In the genomic region with DNA sequence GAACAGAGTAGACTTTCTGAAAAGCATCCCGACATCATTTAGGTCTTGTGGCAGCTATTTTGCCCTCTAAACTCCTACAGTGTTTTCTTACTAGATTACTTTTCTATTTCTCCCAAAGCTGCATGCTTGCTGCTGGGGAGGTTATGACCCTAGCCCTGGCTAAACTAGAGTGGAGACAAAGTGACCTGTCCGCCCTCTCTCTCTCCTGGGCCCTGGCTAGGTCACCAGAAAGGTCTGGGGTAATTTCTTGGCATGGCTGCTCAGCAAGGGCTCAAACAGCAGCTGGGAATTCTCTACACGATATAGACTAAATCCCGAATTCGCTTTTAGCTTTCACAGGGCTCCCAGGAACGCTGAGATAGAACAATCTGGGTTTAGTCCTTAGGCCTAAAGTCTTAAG, we compare ENCODE assay signal across 24 cellular contexts.
A peak's percentile ranks its signal among the peaks of the same experiment; 100 is the strongest.
DNase-seq lines count a peak whose midpoint lies in the region; ATAC-seq, FAIRE-seq and TF ChIP-seq lines count a peak whose summit lies in the region.
"Had no signal": no experiment of that assay in that cellular context is flagged by ENCODE, and none has a peak within 500 bp of the region (broad histone marks: within the 10 kb centered on the region; RNA-seq: fewer than 3 reads in every experiment).

No MANE protein-coding gene starts in this region.

- no peak overlapping the region for H3K4me2 ChIP-seq in HepG2 (ENCODE audit: low read depth, low read length)
- H3K4me2 ChIP-seq: A549; BLaER1 treated with 17β-estradiol and CSF1 and Interleukin-3, amounts not matched to agents 10 nM and 100 nM; GM23338 had no signal

- TF ChIP-seq RAD21 in liver (IDR thresholded peaks at IDR 0.05) (peak in 1 of 2 donors; percentile 12), HepG2 (CRISPR knock-in tag; IDR thresholded peaks at IDR 0.05) (no peak)

- in situ Hi-C loops in HepG2 (cut with HindIII; ENCODE audit: extremely low pct_ligation_motif_present, low pct_unique_long_range_greater_than_20kb), result no loop called here

- POLR2A ChIA-PET in HepG2 (lab: Yijun Ruan, JAX), result no interaction called here

- H3K9ac ChIP-seq in liver (ENCODE audit: low read depth in 1 of 2, low read length in 2 of 2) (no peak overlapping the region), HepG2 (ENCODE audit: insufficient read depth, low read depth, low read length) (no peak overlapping the region)
- H3K9ac ChIP-seq: BLaER1 treated with 17β-estradiol and CSF1 and Interleukin-3, amounts not matched to agents 10 nM and 100 nM had no signal

- no peak for TF ChIP-seq CTCF in liver (IDR thresholded peaks at IDR 0.05; ENCODE audit: low read depth, low read length, missing input control)
- TF ChIP-seq CTCF in HepG2 (CRISPR knock-in tag; IDR thresholded peaks at IDR 0.05), result no peak
- no peak for TF ChIP-seq CTCF in right lobe of liver (IDR thresholded peaks at IDR 0.05)
- no peak for TF ChIP-seq CTCF in nephron progenitor cell (IDR thresholded peaks at IDR 0.05)

- H3K36me3 ChIP-seq in liver (ENCODE audit: control insufficient read depth in 4 of 4, insufficient read depth in 3 of 4, low read depth in 1 of 4, low read length in 3 of 4), result no peaks in the 10 kb centered on the region
- H3K36me3 ChIP-seq in HepG2 (replicated peaks in 1 of 2; ENCODE audit: control insufficient read depth in 1 of 2, insufficient read depth in 2 of 2, low read length in 2 of 2), result no peaks in the 10 kb centered on the region
- no peaks in the 10 kb centered on the region for H3K36me3 ChIP-seq in right lobe of liver
- H3K36me3 ChIP-seq: BE2C; BLaER1 treated with 17β-estradiol and CSF1 and Interleukin-3, amounts not matched to agents 10 nM and 100 nM had no signal

- H3K9me3 ChIP-seq in liver (ENCODE audit: control insufficient read depth in 4 of 4, low read length in 3 of 4), result no peaks in the 10 kb centered on the region
- no peaks in the 10 kb centered on the region for H3K9me3 ChIP-seq in HepG2 (ENCODE audit: low read length)
- no peaks in the 10 kb centered on the region for H3K9me3 ChIP-seq in right lobe of liver
- H3K9me3 ChIP-seq: A549; BE2C; BLaER1 treated with 17β-estradiol and CSF1 and Interleukin-3, amounts not matched to agents 10 nM and 100 nM had no signal

- H3K9me3 Mint-ChIP-seq in nephron progenitor cell, result peaks cover 9% of the 10 kb centered on the region
- H3K9me3 Mint-ChIP-seq: CD4-positive, alpha-beta T cell; GM23338; H9 had no signal

- H4K20me1 ChIP-seq in HepG2 (ENCODE audit: insufficient read depth, low read length), result no peaks in the 10 kb centered on the region
- H4K20me1 ChIP-seq: BLaER1 treated with 17β-estradiol and CSF1 and Interleukin-3, amounts not matched to agents 10 nM and 100 nM had no signal

- peaks cover 29% of the 10 kb centered on the region for H3K4me1 Mint-ChIP-seq in nephron progenitor cell
- H3K4me1 Mint-ChIP-seq: CD8-positive, alpha-beta memory T cell; GM23338; H9 had no signal

- H3K27ac ChIP-seq in liver (ENCODE audit: low read depth in 1 of 2, low read length in 2 of 2) (no peak overlapping the region), HepG2 (ENCODE audit: extremely low read length, insufficient read depth, low read length) (no peak overlapping the region), right lobe of liver (peak overlapping the region in 1 of 3 donors; percentile 49)
- H3K27ac ChIP-seq: A549; BLaER1 treated with 17β-estradiol and CSF1 and Interleukin-3, amounts not matched to agents 10 nM and 100 nM had no signal

- CTCF ChIA-PET in HepG2 (lab: Yijun Ruan, JAX; ENCODE audit: low intra/inter-chr PET ratio, low total read pairs), result no interaction called here

- H3K27me3 Mint-ChIP-seq in nephron progenitor cell (ENCODE audit: low read depth, poor library complexity), result peaks cover 10% of the 10 kb centered on the region

- H3K27me3 ChIP-seq in liver (ENCODE audit: control insufficient read depth in 4 of 4, insufficient read depth in 4 of 4, low read length in 3 of 4) (no peaks in the 10 kb centered on the region), HepG2 (ENCODE audit: control insufficient read depth in 1 of 2, insufficient read depth in 2 of 2, low read length in 2 of 2) (peaks cover 0 to 32% of the 10 kb centered on the region in 2 experiments; a peak in 3 of 5 replicates), right lobe of liver (no peaks in the 10 kb centered on the region)
- H3K27me3 ChIP-seq: BE2C; BLaER1 treated with 17β-estradiol and CSF1 and Interleukin-3, amounts not matched to agents 10 nM and 100 nM had no signal

- BruUV-seq in HepG2 (replicated peaks; lab: Mats Ljungman, UMichigan), result no TSS peak

- DNase-seq in HepG2 (ENCODE audit: low spot score) (no peak), right lobe of liver (peak in 2 of 3 donors; percentile 59 to 62), nephron progenitor cell (no peak), urothelium cell line (ENCODE audit: low spot score) (no peak)
- DNase-seq: 8988T; ACHN; AML-193; BE2C; CD4-positive, alpha-beta T cell; CD8-positive, alpha-beta memory T cell; DMS 273 treated with DMSO at 0.1 percent for 48 hours; DMS79; EL; GDM1; H9 had no signal

- TF ChIP-seq POLR2A in HepG2 (IDR thresholded peaks at IDR 0.05; ENCODE audit: insufficient read depth in 1 of 2, low read depth in 2 of 2, low read length in 2 of 2) (no peak), right lobe of liver (IDR thresholded peaks at IDR 0.05) (no peak)

- ATAC-seq in HepG2 (no peak), right lobe of liver (peak; percentile 74 to 90 (median 86)), HG02852 (IDR thresholded peaks at IDR 0.05; ENCODE audit: unreplicated experiment) (no peak)
- ATAC-seq: A549, GM12878, GM23338, HCT116 had no signal

- no peak overlapping the region for H3K4me3 Mint-ChIP-seq in nephron progenitor cell
- H3K4me3 Mint-ChIP-seq: CD14-positive monocyte; CD4-positive, alpha-beta T cell; CD8-positive, alpha-beta memory T cell; GM23338; H9 had no signal

- peaks cover 8 to 31% (median 26%) of the 10 kb centered on the region in 4 donors for H3K4me1 ChIP-seq in liver (ENCODE audit: control insufficient read depth in 4 of 4, insufficient read depth in 4 of 4, low read length in 3 of 4)
- no peaks in the 10 kb centered on the region for H3K4me1 ChIP-seq in HepG2 (ENCODE audit: insufficient read depth, low read length)
- H3K4me1 ChIP-seq in right lobe of liver, result peaks cover 0 to 27% (median 12%) of the 10 kb centered on the region in 4 donors
- H3K4me1 ChIP-seq: A549, BE2C had no signal

- H3K79me2 ChIP-seq in HepG2 (ENCODE audit: insufficient read depth, low read length), result no peaks in the 10 kb centered on the region

- no peak overlapping the region for H2AFZ ChIP-seq in HepG2 (ENCODE audit: low read length)
- H2AFZ ChIP-seq: GM23338 had no signal

- no peak for TF ChIP-seq EP300 in HepG2 (IDR thresholded peaks at IDR 0.05; ENCODE audit: low read depth in 2 of 2, low read length in 2 of 2)
- no peak for TF ChIP-seq EP300 in HepG2 (CRISPR knock-in tag; IDR thresholded peaks at IDR 0.05; ENCODE audit: borderline replicate concordance)

- FAIRE-seq in HepG2 (lab: Jason Lieb, UNC) (no peak), urothelium cell line (lab: Jason Lieb, UNC) (no peak)
- FAIRE-seq: A549, D721Med, GM12878 had no signal

- 47% methylated on average over 6 of the region's 6 CpGs for WGBS in liver
- WGBS in HepG2 (ENCODE audit: low lambda C conversion rate), result under 1% methylated on average over 6 of the region's 6 CpGs
- WGBS in right lobe of liver (ENCODE audit: insufficient coverage, low coverage, low lambda C conversion rate, missing lambda C conversion rate), result 25% methylated on average over 6 of the region's 6 CpGs

- no peak overlapping the region for H3K4me3 ChIP-seq in liver (ENCODE audit: low read depth in 1 of 3, low read length in 3 of 3)
- H3K4me3 ChIP-seq in HepG2 (replicated peaks in 1 of 3; ENCODE audit: insufficient read depth in 1 of 3, low read depth in 2 of 3, low read length in 3 of 3), result no peak overlapping the region
- no peak overlapping the region for H3K4me3 ChIP-seq in right lobe of liver
- H3K4me3 ChIP-seq: A549; BLaER1 treated with 17β-estradiol and CSF1 and Interleukin-3, amounts not matched to agents 10 nM and 100 nM; GM12878; GM23338 had no signal

- intact Hi-C loops in HepG2 (cut with micrococcal nuclease; ENCODE audit: unreplicated experiment), result no loop called here
- intact Hi-C loops in right lobe of liver (cut with DNase I), result no loop called here

- peak overlapping the region; percentile 31 for H3K27ac Mint-ChIP-seq in nephron progenitor cell
- H3K27ac Mint-ChIP-seq: CD4-positive, alpha-beta T cell; CD8-positive, alpha-beta memory T cell; GM23338; H9 had no signal

- peaks cover 8% of the 10 kb centered on the region for H3K36me3 Mint-ChIP-seq in nephron progenitor cell (ENCODE audit: low read depth)
- H3K36me3 Mint-ChIP-seq: CD14-positive monocyte had no signal

TF ChIP-seq in liver, 16 proteins besides CTCF, POLR2A, EP300 and RAD21 (continues in another document):
- TF ChIP-seq YY1 (IDR thresholded peaks at IDR 0.05) (no peak), NR2F2 (IDR thresholded peaks at IDR 0.05) (peak; percentile 52)

Comparison
In these comparisons a context has a peak if more than half of its experiments do, and no peak if none do; other contexts are left out.
1. ATAC-seq: peak in right lobe of liver (4 of 4); none in HepG2 (single experiment) and HG02852 (single experiment).
2. DNase-seq: peak in right lobe of liver (2 of 3); none in HepG2 (single experiment), nephron progenitor cell (single experiment) and urothelium cell line (single experiment).